In genomic region chr11:1844221-1845094, GRCh38 we compare ENCODE assay signal across 1 cellular context.
TF ChIP-seq lines count a peak whose summit lies in the region.

No MANE protein-coding gene starts in this region.

TF ChIP-seq in K562, 482 proteins besides CTCF, POLR2A, EP300 and RAD21 (continued from another document and continues in another):
- TF ChIP-seq CHD7 (IDR thresholded peaks at IDR 0.05; ENCODE audit: low read depth, low read length) (no peak), MYBL2 (IDR thresholded peaks at IDR 0.05; ENCODE audit: low read depth) (no peak), MYBL2 (CRISPR knock-in tag; IDR thresholded peaks at IDR 0.05; ENCODE audit: borderline replicate concordance) (no peak), KAT8 (IDR thresholded peaks at IDR 0.05; ENCODE audit: low read depth) (no peak), NUFIP1 (IDR thresholded peaks at IDR 0.05; ENCODE audit: partially characterized antibody) (no peak), ZZZ3 (IDR thresholded peaks at IDR 0.05) (no peak), ZNF311 (CRISPR knock-in tag; IDR thresholded peaks at IDR 0.05) (no peak), USF1 (CRISPR knock-in tag; IDR thresholded peaks at IDR 0.05) (no peak), FUS (optimal IDR thresholded peaks at IDR 0.05; ENCODE audit: low read depth, low read length) (no peak), ZNF766 (CRISPR knock-in tag; conservative IDR thresholded peaks at IDR 0.05) (no peak), ZNF347 (CRISPR knock-in tag; IDR thresholded peaks at IDR 0.05; ENCODE audit: low read depth) (no peak), RAD51 (IDR thresholded peaks at IDR 0.05; ENCODE audit: borderline replicate concordance, low read depth) (no peak), UBTF (IDR thresholded peaks at IDR 0.05; ENCODE audit: borderline replicate concordance in 1 of 2, low read depth in 2 of 2, low read length in 2 of 2) (peak in 1 of 2 experiments; percentile 47; a peak in 1 of 4 replicates), MIER1 (IDR thresholded peaks at IDR 0.05; ENCODE audit: low read depth) (peak; percentile 67; the same call in 1 of the 2 replicates), ZNF436 (CRISPR knock-in tag; IDR thresholded peaks at IDR 0.05) (no peak), ELF2 (CRISPR knock-in tag; IDR thresholded peaks at IDR 0.05) (no peak), NR2C1 (IDR thresholded peaks at IDR 0.05) (no peak), NR2C1 (tag; IDR thresholded peaks at IDR 0.05) (peak; percentile 58), CTBP1 (IDR thresholded peaks at IDR 0.05; ENCODE audit: borderline replicate concordance) (peak; percentile 92), ZBTB12 (CRISPR knock-in tag; IDR thresholded peaks at IDR 0.05) (peak; percentile 48; the same call in 1 of the 2 replicates), ZNF707 (CRISPR knock-in tag; conservative IDR thresholded peaks at IDR 0.05) (no peak), NEUROD1 (IDR thresholded peaks at IDR 0.05; ENCODE audit: borderline replicate concordance, low read depth, low read length, partially characterized antibody) (peak; percentile 46), ARHGAP35 (IDR thresholded peaks at IDR 0.05; ENCODE audit: partially characterized antibody) (peak; percentile 68), NFXL1 (CRISPR knock-in tag; IDR thresholded peaks at IDR 0.05) (no peak), ATF3 (IDR thresholded peaks at IDR 0.05) (peak; percentile 60; the same call in 1 of the 2 replicates), ATF3 (CRISPR knock-in tag; conservative IDR thresholded peaks at IDR 0.05) (no peak), ZNF57 (CRISPR knock-in tag; IDR thresholded peaks at IDR 0.05) (no peak), TBP (optimal IDR thresholded peaks at IDR 0.05; ENCODE audit: low read depth, low read length) (peak; percentile 19), ZNF143 (CRISPR knock-in tag; IDR thresholded peaks at IDR 0.05) (no peak), CEBPZ (IDR thresholded peaks at IDR 0.05; ENCODE audit: borderline replicate concordance, low read depth, low read length) (no peak), YBX1 (IDR thresholded peaks at IDR 0.05) (peak; percentile 11; the same call in 1 of the 2 replicates), ZNF77 (CRISPR knock-in tag; IDR thresholded peaks at IDR 0.05) (no peak), AFF1 (IDR thresholded peaks at IDR 0.05; ENCODE audit: low read depth in 1 of 2, partially characterized antibody in 2 of 2) (no peak), ZNF778 (CRISPR knock-in tag; IDR thresholded peaks at IDR 0.05) (no peak), ZBTB1 (CRISPR knock-in tag; IDR thresholded peaks at IDR 0.05; ENCODE audit: borderline replicate concordance, low read depth) (no peak), SNAPC5 (CRISPR knock-in tag; IDR thresholded peaks at IDR 0.05) (no peak)
